Comparison of ENCODE assay signal across 1 cellular context in the genomic region with DNA sequence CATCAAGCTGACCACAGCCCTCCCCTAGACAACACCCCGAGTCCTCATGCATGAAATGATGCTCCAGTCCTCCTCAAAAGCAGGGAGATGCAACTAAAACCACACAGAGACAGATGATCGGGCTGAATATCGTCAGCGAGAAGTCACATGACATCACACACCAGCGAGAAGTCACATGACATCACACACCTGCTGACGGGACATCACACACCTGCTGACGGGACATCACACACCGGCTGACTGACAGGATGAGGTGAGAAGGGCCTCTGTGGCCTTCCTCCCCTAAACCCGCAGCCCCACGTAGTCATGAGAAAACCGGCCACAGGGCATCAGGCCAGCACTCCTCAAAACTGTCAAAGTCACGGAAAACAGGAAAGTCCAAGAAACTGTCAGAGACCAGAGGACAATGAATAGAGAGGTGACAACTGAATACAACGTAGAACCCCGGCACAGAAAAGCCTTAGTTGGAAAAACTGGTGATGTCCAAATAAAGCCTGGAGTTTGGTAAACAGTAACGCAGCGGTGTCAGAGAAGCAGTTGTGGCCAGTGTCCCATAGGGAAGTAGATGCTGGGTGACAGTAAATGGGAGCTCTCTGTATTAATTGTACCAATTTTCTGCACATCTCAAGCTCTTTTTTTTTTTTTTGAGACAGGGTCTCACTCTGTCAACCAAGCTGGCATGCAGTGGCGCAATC.
TF ChIP-seq lines count a peak whose summit lies in the region.

No MANE protein-coding gene starts in this region.

TF ChIP-seq in HepG2, 621 proteins besides CTCF, POLR2A, EP300 and RAD21 (continued from another document):
- TF ChIP-seq, protein P1, sequence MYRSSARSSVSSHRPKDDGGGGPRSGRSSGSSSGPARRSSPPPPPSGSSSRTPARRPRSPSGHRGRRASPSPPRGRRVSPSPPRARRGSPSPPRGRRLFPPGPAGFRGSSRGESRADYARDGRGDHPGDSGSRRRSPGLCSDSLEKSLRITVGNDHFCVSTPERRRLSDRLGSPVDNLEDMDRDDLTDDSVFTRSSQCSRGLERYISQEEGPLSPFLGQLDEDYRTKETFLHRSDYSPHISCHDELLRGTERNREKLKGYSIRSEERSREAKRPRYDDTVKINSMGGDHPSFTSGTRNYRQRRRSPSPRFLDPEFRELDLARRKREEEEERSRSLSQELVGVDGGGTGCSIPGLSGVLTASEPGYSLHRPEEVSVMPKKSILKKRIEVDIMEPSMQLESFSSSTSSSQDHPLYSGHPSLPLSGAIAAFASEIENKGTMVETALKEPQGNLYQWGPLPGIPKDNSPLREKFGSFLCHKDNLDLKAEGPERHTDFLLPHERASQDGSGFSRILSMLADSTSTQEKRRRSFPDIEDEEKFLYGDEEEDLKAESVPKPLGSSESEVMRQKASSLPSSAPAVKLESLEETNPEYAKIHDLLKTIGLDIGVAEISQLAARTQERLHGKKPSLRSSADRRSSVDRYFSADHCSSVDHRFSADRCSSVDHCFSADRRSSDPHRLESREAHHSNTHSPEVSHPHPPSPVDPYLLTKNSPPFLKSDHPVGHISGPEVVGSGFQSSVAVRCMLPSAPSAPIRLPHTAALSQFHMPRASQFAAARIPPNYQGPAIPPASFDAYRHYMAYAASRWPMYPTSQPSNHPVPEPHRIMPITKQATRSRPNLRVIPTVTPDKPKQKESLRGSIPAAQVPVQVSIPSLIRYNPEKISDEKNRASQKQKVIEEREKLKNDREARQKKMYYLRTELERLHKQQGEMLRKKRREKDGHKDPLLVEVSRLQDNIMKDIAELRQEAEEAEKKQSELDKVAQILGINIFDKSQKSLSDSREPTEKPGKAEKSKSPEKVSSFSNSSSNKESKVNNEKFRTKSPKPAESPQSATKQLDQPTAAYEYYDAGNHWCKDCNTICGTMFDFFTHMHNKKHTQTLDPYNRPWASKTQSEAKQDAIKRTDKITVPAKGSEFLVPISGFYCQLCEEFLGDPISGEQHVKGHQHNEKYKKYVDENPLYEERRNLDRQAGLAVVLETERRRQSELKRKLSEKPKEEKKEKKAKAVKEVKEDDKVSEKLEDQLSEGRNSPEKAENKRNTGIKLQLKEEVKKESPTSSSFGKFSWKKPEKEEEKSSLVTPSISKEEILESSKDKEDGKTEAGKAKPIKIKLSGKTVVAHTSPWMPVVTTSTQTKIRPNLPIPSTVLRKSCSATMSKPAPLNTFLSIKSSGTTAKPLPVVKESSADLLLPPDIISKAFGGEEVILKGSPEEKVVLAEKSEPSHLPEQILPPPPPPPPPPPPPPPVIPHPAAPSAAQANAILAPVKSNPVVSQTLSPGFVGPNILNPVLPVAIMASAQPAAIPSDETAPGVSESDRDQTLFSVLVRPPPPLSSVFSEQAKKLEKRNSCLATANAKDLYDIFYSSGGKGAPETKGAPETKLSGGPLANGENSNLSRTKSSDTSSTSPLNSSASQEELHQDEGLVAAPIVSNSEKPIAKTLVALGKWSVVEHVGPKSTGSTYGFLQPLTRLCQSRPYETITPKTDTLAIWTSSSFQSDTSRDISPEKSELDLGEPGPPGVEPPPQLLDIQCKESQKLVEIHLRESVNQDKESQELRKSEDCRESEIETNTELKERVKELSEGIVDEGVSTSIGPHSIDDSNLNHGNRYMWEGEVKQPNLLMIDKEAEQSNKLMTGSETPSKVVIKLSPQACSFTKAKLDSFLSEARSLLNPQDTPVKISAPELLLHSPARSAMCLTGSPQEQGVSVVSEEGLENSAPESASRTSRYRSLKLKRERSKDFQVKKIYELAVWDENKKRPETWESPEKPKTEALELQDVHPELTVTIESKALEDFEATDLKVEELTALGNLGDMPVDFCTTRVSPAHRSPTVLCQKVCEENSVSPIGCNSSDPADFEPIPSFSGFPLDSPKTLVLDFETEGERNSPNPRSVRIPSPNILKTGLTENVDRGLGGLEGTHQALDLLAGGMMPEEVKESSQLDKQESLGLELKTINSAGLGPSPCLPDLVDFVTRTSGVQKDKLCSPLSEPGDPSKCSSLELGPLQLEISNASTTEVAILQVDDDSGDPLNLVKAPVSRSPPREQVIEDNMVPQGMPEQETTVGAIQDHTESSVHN (CRISPR knock-in tag; IDR thresholded peaks at IDR 0.05): 0 out of 2 replicates have a peak, but pooled peaks have one; percentile 31
- TF ChIP-seq SOX13 (IDR thresholded peaks at IDR 0.05) (no peak), SOX13 (CRISPR knock-in tag; conservative IDR thresholded peaks at IDR 0.05 in 1 of 2, IDR thresholded peaks at IDR 0.05 in 1 of 2) (no peak), HDAC2 (CRISPR knock-in tag; IDR thresholded peaks at IDR 0.05) (no peak)
